ENCODE assay signal across 11 cellular contexts in the genomic region with DNA sequence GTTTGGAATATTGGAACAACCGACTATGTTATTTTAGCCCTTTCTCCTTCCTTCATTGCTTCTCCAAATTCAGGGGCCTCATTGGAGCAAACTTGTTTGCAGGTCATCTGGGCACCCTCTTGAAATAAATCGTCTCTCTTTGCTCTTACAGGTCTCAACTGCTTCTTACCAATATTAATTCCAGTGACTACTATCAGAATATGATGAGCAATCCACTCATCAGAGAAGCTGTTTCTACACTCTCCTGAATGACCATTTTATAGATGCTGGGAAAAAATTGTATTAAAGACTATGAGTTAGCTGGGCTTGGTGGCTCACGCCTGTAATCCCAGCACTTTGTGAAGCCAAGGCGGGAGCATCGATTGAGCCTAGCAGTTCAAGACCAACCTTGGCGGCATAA. TPM values are rescaled to one million over a fixed set of nuclear protein-coding genes. Genes with fewer than 3 reads are reported as not detected.
DNase-seq lines count a peak whose midpoint lies in the region; ATAC-seq and TF ChIP-seq lines count a peak whose summit lies in the region.
"Had no signal": no experiment of that assay in that cellular context is flagged by ENCODE, and none has a peak within 500 bp of the region (broad histone marks: within the 10 kb centered on the region; RNA-seq: fewer than 3 reads in every experiment).

No MANE protein-coding gene starts in this region.

- H3K4me1 Mint-ChIP-seq in T-helper 1 cell treated with Interleukin-12 subunit alpha and Interleukin-12 subunit beta and Interleukin-4 antibody, amounts not matched to agents 30 μg/mL and 1 μg/mL, for 36 hours (ENCODE audit: low read depth) = peaks cover 38% of the 10 kb centered on the region
- H3K4me1 Mint-ChIP-seq in WTC11 (peaks cover 6% of the 10 kb centered on the region), glutamatergic neuron (ENCODE audit: low read depth, unreplicated experiment) (no peaks in the 10 kb centered on the region)
- peaks cover 62% of the 10 kb centered on the region for H3K4me1 Mint-ChIP-seq in stimulated activated naive CD8-positive, alpha-beta T cell treated with anti-CD3 and anti-CD28 coated beads, Interleukin-15, amount 100 ng/mL, for 72 hours

- no peaks in the 10 kb centered on the region for H3K27me3 Mint-ChIP-seq in T-helper 1 cell treated with Interleukin-12 subunit alpha and Interleukin-12 subunit beta and Interleukin-4 antibody, amounts not matched to agents 30 μg/mL and 1 μg/mL, for 36 hours (ENCODE audit: low read depth)
- peaks cover 20% of the 10 kb centered on the region for H3K27me3 Mint-ChIP-seq in WTC11 (ENCODE audit: low read depth)
- peaks cover 3% of the 10 kb centered on the region for H3K27me3 Mint-ChIP-seq in glutamatergic neuron (ENCODE audit: unreplicated experiment)
- H3K27me3 Mint-ChIP-seq in stimulated activated naive CD8-positive, alpha-beta T cell treated with anti-CD3 and anti-CD28 coated beads, Interleukin-15, amount 100 ng/mL, for 72 hours = no peaks in the 10 kb centered on the region

- no peaks in the 10 kb centered on the region for H3K36me3 Mint-ChIP-seq in T-helper 1 cell treated with Interleukin-12 subunit alpha and Interleukin-12 subunit beta and Interleukin-4 antibody, amounts not matched to agents 30 μg/mL and 1 μg/mL, for 36 hours (ENCODE audit: low read depth)
- H3K36me3 Mint-ChIP-seq in WTC11 = peaks cover 14% of the 10 kb centered on the region
- no peaks in the 10 kb centered on the region for H3K36me3 Mint-ChIP-seq in glutamatergic neuron (ENCODE audit: unreplicated experiment)

- peak overlapping the region; percentile 64 for H3K4me3 Mint-ChIP-seq in T-helper 1 cell treated with Interleukin-12 subunit alpha and Interleukin-12 subunit beta and Interleukin-4 antibody, amounts not matched to agents 30 μg/mL and 1 μg/mL, for 36 hours
- H3K4me3 Mint-ChIP-seq in WTC11 (peak overlapping the region; percentile 17; the same call in 1 of the 2 replicates), glutamatergic neuron (ENCODE audit: unreplicated experiment) (peak overlapping the region; percentile 56)
- peak overlapping the region; percentile 22 to 64 for H3K4me3 Mint-ChIP-seq in stimulated activated naive CD8-positive, alpha-beta T cell treated with anti-CD3 and anti-CD28 coated beads, Interleukin-15, amount 100 ng/mL, for 72 hours

- no peak for TF ChIP-seq POLR2A in lower leg skin (IDR thresholded peaks at IDR 0.05)

- POLR2A ChIA-PET in WTC11 (lab: Charles Lee) = no interaction called here

- no peaks in the 10 kb centered on the region for H3K9me3 Mint-ChIP-seq in T-helper 1 cell treated with Interleukin-12 subunit alpha and Interleukin-12 subunit beta and Interleukin-4 antibody, amounts not matched to agents 30 μg/mL and 1 μg/mL, for 36 hours
- peaks cover 8% of the 10 kb centered on the region for H3K9me3 Mint-ChIP-seq in WTC11
- H3K9me3 Mint-ChIP-seq in glutamatergic neuron (ENCODE audit: unreplicated experiment) = peaks cover 3% of the 10 kb centered on the region
- peaks cover 0 to 7% of the 10 kb centered on the region in 2 donors for H3K9me3 Mint-ChIP-seq in stimulated activated naive CD8-positive, alpha-beta T cell treated with anti-CD3 and anti-CD28 coated beads, Interleukin-15, amount 100 ng/mL, for 72 hours

- CTCF ChIA-PET in WTC11 (lab: Charles Lee) = no interaction called here

- TF ChIP-seq CTCF in WTC11 (IDR thresholded peaks at IDR 0.05) = no peak
- TF ChIP-seq CTCF in glutamatergic neuron (IDR thresholded peaks at IDR 0.05; ENCODE audit: partially characterized antibody, unreplicated experiment) = no peak
- TF ChIP-seq CTCF in lower leg skin (IDR thresholded peaks at IDR 0.05) = no peak

- DNase-seq in T-helper 1 cell = no peak
- no peak for DNase-seq in WTC11 (ENCODE audit: low spot score)
- no peak for DNase-seq in glutamatergic neuron
- no peak for DNase-seq in stimulated activated naive CD8-positive, alpha-beta T cell treated with anti-CD3 and anti-CD28 coated beads, Interleukin-15, amount 100 ng/mL, for 72 hours
- DNase-seq in lower leg skin (ENCODE audit: low spot score in 2 of 2) = no peak
- DNase-seq in DMS153 treated with DMSO at 0.1 percent for 48 hours (lab: John Stamatoyannopoulos, UW; ENCODE audit: unreplicated experiment) = no peak
- DNase-seq in C1 segment of cervical spinal cord (lab: John Stamatoyannopoulos, UW) = no peak
- DNase-seq: activated gamma-delta T cell had no signal

- H3K27ac Mint-ChIP-seq in T-helper 1 cell treated with Interleukin-12 subunit alpha and Interleukin-12 subunit beta and Interleukin-4 antibody, amounts not matched to agents 30 μg/mL and 1 μg/mL, for 36 hours = peak overlapping the region; percentile 53
- H3K27ac Mint-ChIP-seq in WTC11 (no peak overlapping the region), glutamatergic neuron (ENCODE audit: unreplicated experiment) (no peak overlapping the region)
- H3K27ac Mint-ChIP-seq in stimulated activated naive CD8-positive, alpha-beta T cell treated with anti-CD3 and anti-CD28 coated beads, Interleukin-15, amount 100 ng/mL, for 72 hours = peak overlapping the region in 1 of 2 donors; percentile 8

- intact Hi-C loops in lower leg skin (cut with DNase I; ENCODE audit: low total_unique reads) = no loop called here

- H3K4me3 ChIP-seq in lower leg skin (ENCODE audit: low read depth, poor library complexity, severe bottlenecking) = no peak overlapping the region

- WGBS in lower leg skin, 2 donors = 81 to 82% methylated on average over 6 of the region's 6 CpGs

- no peak for ATAC-seq in WTC11
- no peak for ATAC-seq in stimulated activated naive CD8-positive, alpha-beta T cell treated with anti-CD3 and anti-CD28 coated beads, Interleukin-15, amount 100 ng/mL, for 72 hours

TF ChIP-seq in WTC11, 78 proteins besides CTCF, POLR2A, EP300 and RAD21:
- TF ChIP-seq, protein P1, sequence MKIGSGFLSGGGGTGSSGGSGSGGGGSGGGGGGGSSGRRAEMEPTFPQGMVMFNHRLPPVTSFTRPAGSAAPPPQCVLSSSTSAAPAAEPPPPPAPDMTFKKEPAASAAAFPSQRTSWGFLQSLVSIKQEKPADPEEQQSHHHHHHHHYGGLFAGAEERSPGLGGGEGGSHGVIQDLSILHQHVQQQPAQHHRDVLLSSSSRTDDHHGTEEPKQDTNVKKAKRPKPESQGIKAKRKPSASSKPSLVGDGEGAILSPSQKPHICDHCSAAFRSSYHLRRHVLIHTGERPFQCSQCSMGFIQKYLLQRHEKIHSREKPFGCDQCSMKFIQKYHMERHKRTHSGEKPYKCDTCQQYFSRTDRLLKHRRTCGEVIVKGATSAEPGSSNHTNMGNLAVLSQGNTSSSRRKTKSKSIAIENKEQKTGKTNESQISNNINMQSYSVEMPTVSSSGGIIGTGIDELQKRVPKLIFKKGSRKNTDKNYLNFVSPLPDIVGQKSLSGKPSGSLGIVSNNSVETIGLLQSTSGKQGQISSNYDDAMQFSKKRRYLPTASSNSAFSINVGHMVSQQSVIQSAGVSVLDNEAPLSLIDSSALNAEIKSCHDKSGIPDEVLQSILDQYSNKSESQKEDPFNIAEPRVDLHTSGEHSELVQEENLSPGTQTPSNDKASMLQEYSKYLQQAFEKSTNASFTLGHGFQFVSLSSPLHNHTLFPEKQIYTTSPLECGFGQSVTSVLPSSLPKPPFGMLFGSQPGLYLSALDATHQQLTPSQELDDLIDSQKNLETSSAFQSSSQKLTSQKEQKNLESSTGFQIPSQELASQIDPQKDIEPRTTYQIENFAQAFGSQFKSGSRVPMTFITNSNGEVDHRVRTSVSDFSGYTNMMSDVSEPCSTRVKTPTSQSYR (CRISPR knock-in tag; IDR thresholded peaks at IDR 0.05) = no peak

RNA-seq across cellular contexts. Expression of a gene that starts 12.5 kb away (rescaled TPM):
- total RNA-seq in WTC11 (2021) (318 to 358 TPM (median 326 TPM) in 3 replicates), glutamatergic neuron (ENCODE audit: unreplicated experiment) (99.7 TPM), lower leg skin (100 to 1,000 TPM; 227 to 254 (median 232) TPM)

RNA-seq across cellular contexts. Expression of a gene that starts 15.4 kb away (rescaled TPM):
- total RNA-seq in WTC11 (2021) (1.2 to 2.3 TPM (median 1.4 TPM) in 3 replicates), glutamatergic neuron (ENCODE audit: unreplicated experiment) (2.1 TPM), lower leg skin (1 to 10 TPM; 2.9 to 7.2 (median 3.7) TPM)

RNA-seq across cellular contexts. Expression of a gene that starts 50.1 kb away (rescaled TPM):
- total RNA-seq in WTC11 (2021) = not detected in 3 replicates
- total RNA-seq in glutamatergic neuron (ENCODE audit: unreplicated experiment) = not detected
- total RNA-seq in lower leg skin = not detected
- total RNA-seq: M059J, RPMI7951 had no signal
